12 cellular contexts compared by ENCODE assay signal in the genomic region with DNA sequence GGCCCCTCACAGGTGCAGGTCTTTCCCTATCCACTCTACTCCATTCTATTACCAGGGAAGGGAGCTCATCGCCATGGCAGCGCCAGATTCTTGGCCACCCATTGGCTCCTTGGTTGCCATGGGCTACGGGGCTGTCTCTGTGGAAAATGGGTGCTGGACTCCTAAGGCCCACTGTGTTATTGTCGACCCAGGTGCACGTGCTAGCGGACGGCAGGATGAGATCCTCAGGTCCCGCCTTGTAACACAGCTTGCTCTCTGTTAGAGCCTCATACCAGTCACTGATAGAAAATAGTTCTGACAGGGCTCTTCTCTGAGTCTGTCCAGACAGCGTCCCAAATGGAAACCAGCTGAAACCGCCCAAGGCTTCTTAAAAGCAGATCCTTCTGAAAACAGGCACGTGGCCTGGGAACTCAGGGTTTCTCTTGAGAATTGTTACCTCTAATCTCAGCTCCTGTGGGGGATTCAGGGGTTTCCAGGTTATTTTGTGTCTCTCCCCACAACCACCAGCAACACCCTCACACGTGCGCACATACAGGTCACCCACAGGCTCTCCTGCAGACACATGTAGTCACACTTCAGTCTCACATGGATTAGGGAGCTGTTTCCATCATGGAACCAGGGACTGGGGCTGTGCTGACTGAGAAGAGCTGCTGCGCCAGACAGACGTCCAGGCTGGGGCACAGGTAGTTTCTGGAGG. TPM values are rescaled to one million over a fixed set of nuclear protein-coding genes. Genes with fewer than 3 reads are reported as not detected.
DNase-seq lines count a peak whose midpoint lies in the region; ATAC-seq and TF ChIP-seq lines count a peak whose summit lies in the region.
"Had no signal": no experiment of that assay in that cellular context is flagged by ENCODE, and none has a peak within 500 bp of the region (broad histone marks: within the 10 kb centered on the region; RNA-seq: fewer than 3 reads in every experiment).

No MANE protein-coding gene starts in this region.

- no peak overlapping the region for H3K27ac Mint-ChIP-seq in activated naive CD8-positive, alpha-beta T cell
- no peak overlapping the region for H3K27ac Mint-ChIP-seq in activated naive CD8-positive, alpha-beta T cell treated with anti-CD3 and anti-CD28 coated beads for 36 hours

- peak overlapping the region; percentile 78 for H3K4me3 Mint-ChIP-seq in activated naive CD8-positive, alpha-beta T cell
- no peak overlapping the region for H3K4me3 Mint-ChIP-seq in activated naive CD8-positive, alpha-beta T cell treated with anti-CD3 and anti-CD28 coated beads for 36 hours

- H3K27me3 Mint-ChIP-seq in activated naive CD8-positive, alpha-beta T cell = peaks cover 39% of the 10 kb centered on the region
- H3K27me3 Mint-ChIP-seq in activated naive CD8-positive, alpha-beta T cell treated with anti-CD3 and anti-CD28 coated beads for 36 hours = peaks cover 52% of the 10 kb centered on the region

- peaks cover 13% of the 10 kb centered on the region for H4K20me1 ChIP-seq in hepatocyte (ENCODE audit: insufficient read depth, poor library complexity, severe bottlenecking)

- no peak overlapping the region for H2AFZ ChIP-seq in hepatocyte

- no peaks in the 10 kb centered on the region for H3K36me3 ChIP-seq in hepatocyte (replicated peaks; ENCODE audit: insufficient read depth, low read depth)

- TF ChIP-seq CTCF in hepatocyte (IDR thresholded peaks at IDR 0.05; ENCODE audit: poor library complexity) = no peak

- H3K9me3 ChIP-seq in hepatocyte (ENCODE audit: low read depth) = no peaks in the 10 kb centered on the region

- no peaks in the 10 kb centered on the region for H3K9me2 ChIP-seq in hepatocyte (replicated peaks; ENCODE audit: insufficient read depth)

- H3K79me2 ChIP-seq in hepatocyte = peaks cover 54% of the 10 kb centered on the region

- peak overlapping the region; percentile 45 for H3K27ac ChIP-seq in hepatocyte
- peak overlapping the region; percentile 54 for H3K27ac ChIP-seq in temporal lobe (ENCODE audit: low read depth, low read length)

- ATAC-seq in HG03095 (IDR thresholded peaks at IDR 0.05; ENCODE audit: unreplicated experiment) = no peak

- peak overlapping the region; percentile 97 for H3K4me2 ChIP-seq in hepatocyte

- peak overlapping the region; percentile 42 for H3K4me3 ChIP-seq in hepatocyte

- H3K27me3 ChIP-seq in hepatocyte = no peaks in the 10 kb centered on the region

- peaks cover 7% of the 10 kb centered on the region for H3K4me1 Mint-ChIP-seq in activated naive CD8-positive, alpha-beta T cell (ENCODE audit: low read depth)
- H3K4me1 Mint-ChIP-seq in activated naive CD8-positive, alpha-beta T cell treated with anti-CD3 and anti-CD28 coated beads for 36 hours = no peaks in the 10 kb centered on the region

- no peaks in the 10 kb centered on the region for H3K36me3 Mint-ChIP-seq in activated naive CD8-positive, alpha-beta T cell
- no peaks in the 10 kb centered on the region for H3K36me3 Mint-ChIP-seq in activated naive CD8-positive, alpha-beta T cell treated with anti-CD3 and anti-CD28 coated beads for 36 hours

- 55% methylated on average over 15 of the region's 15 CpGs for WGBS in hepatocyte (ENCODE audit: low lambda C conversion rate, missing lambda C conversion rate)

- no peak for DNase-seq in activated naive CD8-positive, alpha-beta T cell treated with anti-CD3 and anti-CD28 coated beads for 36 hours
- peak; percentile 15 for DNase-seq in RPMI7951 (ENCODE audit: low read depth)
- peak; percentile 67 for DNase-seq in hepatocyte (ENCODE audit: low spot score)
- no peak for DNase-seq in stimulated activated CD4-positive, alpha-beta T cell treated with anti-CD3 and anti-CD28 coated beads, Interleukin-12 subunit alpha, Interleukin-12 subunit beta, amount 100 ng/mL, for 4 hours
- DNase-seq in kidney glomerular epithelial cell (lab: John Stamatoyannopoulos, UW) = no peak
- DNase-seq: activated effector memory CD4-positive, alpha-beta T cell treated with anti-CD3 and anti-CD28 coated beads, Interleukin-2, amount 50 U/mL, for 16 hours; islet precursor cell; NCI-H187; stimulated activated naive CD8-positive, alpha-beta T cell treated with anti-CD3 and anti-CD28 coated beads, Interleukin-15, Interleukin-2, amounts not matched to agents 100 U/mL and 50 U/mL, for 24 hours had no signal

- no peaks in the 10 kb centered on the region for H3K9me3 Mint-ChIP-seq in activated naive CD8-positive, alpha-beta T cell (ENCODE audit: low read depth)
- no peaks in the 10 kb centered on the region for H3K9me3 Mint-ChIP-seq in activated naive CD8-positive, alpha-beta T cell treated with anti-CD3 and anti-CD28 coated beads for 36 hours

- peaks cover 19% of the 10 kb centered on the region for H3K4me1 ChIP-seq in hepatocyte (ENCODE audit: insufficient read depth)

RNA-seq across cellular contexts. Expression of gene TUB, which starts 1.5 kb away (rescaled TPM):
- under 1 TPM; 0.19 to 0.34 TPM for total RNA-seq in activated naive CD8-positive, alpha-beta T cell treated with anti-CD3 and anti-CD28 coated beads for 36 hours
- total RNA-seq in RPMI7951 (2014; rRNA removed; shearing (Covaris generic)) = under 0.01 and 0.10 TPM in 2 replicates
- 14.9 and 18.7 TPM in 2 replicates for total RNA-seq in hepatocyte
- polyA plus RNA-seq in hepatocyte = 4.8 and 5.0 TPM in 2 replicates
- 77.0 TPM for total RNA-seq in temporal lobe

Comparison
In these comparisons a context has a peak if more than half of its experiments do, and no peak if none do; other contexts are left out.
1. DNase-seq: peak in RPMI7951 (single experiment) and hepatocyte (single experiment); none in activated naive CD8-positive, alpha-beta T cell treated with anti-CD3 and anti-CD28 coated beads for 36 hours (single experiment), stimulated activated CD4-positive, alpha-beta T cell treated with anti-CD3 and anti-CD28 coated beads, Interleukin-12 subunit alpha, Interleukin-12 subunit beta, amount 100 ng/mL, for 4 hours (single experiment) and kidney glomerular epithelial cell (single experiment).
2. RNA of gene TUB, which starts 1.5 kb away (total RNA-seq): 77.0 TPM in temporal lobe (single experiment) and 14.9 to 18.7 TPM in hepatocyte; 0.19 to 0.34 TPM in activated naive CD8-positive, alpha-beta T cell treated with anti-CD3 and anti-CD28 coated beads for 36 hours and under 0.01 to 0.10 TPM in RPMI7951; every median in the first group is over 10 times any median in the second.